32 cellular contexts compared by ENCODE assay signal in the genomic region with DNA sequence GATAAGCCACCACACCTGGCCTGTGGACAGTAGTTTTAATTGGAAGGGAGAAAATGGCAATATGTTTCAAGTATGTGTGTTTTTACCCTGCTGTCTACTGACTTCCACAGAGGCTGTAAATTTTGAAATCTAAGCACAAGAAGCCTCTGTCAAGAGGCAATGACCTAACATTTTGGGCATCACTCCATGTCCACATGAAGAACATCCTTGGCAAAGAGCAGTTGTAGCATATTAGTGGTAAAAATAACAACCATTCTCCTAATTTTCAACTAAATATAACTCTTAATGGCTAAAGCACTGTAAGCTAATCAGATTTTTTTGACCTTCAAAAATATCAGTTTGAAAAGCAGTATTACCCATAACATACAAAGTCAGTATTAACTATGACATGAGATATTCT.
DNase-seq lines count a peak whose midpoint lies in the region; ATAC-seq and TF ChIP-seq lines count a peak whose summit lies in the region.
"Had no signal": no experiment of that assay in that cellular context is flagged by ENCODE, and none has a peak within 500 bp of the region (broad histone marks: within the 10 kb centered on the region; RNA-seq: fewer than 3 reads in every experiment).

No MANE protein-coding gene starts in this region.

- H3K9me3 Mint-ChIP-seq in chondrocyte (ENCODE audit: low read depth), result peaks cover 4% of the 10 kb centered on the region
- H3K9me3 Mint-ChIP-seq: activated naive CD4-positive, alpha-beta T cell treated with anti-CD3 and anti-CD28 coated beads, Interleukin-2, amount 10 ng/mL, durations not matched to agents 7 days and 5 days had no signal

- H3K9me3 ChIP-seq in heart left ventricle, result peaks cover 0 to 1% (median 0%) of the 10 kb centered on the region in 12 donors
- H3K9me3 ChIP-seq: A549, BE2C, right lobe of liver, SJSA1, thoracic aorta, uterus had no signal

- peaks cover 17% of the 10 kb centered on the region for H3K4me1 Mint-ChIP-seq in chondrocyte (ENCODE audit: low read depth)
- H3K4me1 Mint-ChIP-seq: activated naive CD4-positive, alpha-beta T cell treated with anti-CD3 and anti-CD28 coated beads, Interleukin-2, amount 10 ng/mL, durations not matched to agents 7 days and 5 days; CD8-positive, alpha-beta memory T cell; endodermal cell had no signal

- H3K4me3 Mint-ChIP-seq in chondrocyte (ENCODE audit: unreplicated experiment), result no peak overlapping the region
- H3K4me3 Mint-ChIP-seq: activated naive CD4-positive, alpha-beta T cell treated with anti-CD3 and anti-CD28 coated beads, Interleukin-2, amount 10 ng/mL, durations not matched to agents 7 days and 5 days; CD8-positive, alpha-beta memory T cell; endodermal cell; stimulated activated memory B cell treated with anti-CD40 and anti-IgM and Interleukin-4, amounts not matched to agents 10 μg/mL and 1 μg/mL and 100 μg/mL, for 72 hours had no signal

- no peaks in the 10 kb centered on the region for H3K27me3 Mint-ChIP-seq in chondrocyte (ENCODE audit: low read depth)
- H3K27me3 Mint-ChIP-seq: stimulated activated memory B cell treated with anti-CD40 and anti-IgM and Interleukin-4, amounts not matched to agents 10 μg/mL and 1 μg/mL and 100 μg/mL, for 72 hours had no signal

- no peak overlapping the region for H3K27ac Mint-ChIP-seq in chondrocyte (ENCODE audit: unreplicated experiment)
- H3K27ac Mint-ChIP-seq: activated naive CD4-positive, alpha-beta T cell treated with anti-CD3 and anti-CD28 coated beads, Interleukin-2, amount 10 ng/mL, durations not matched to agents 7 days and 5 days; CD8-positive, alpha-beta memory T cell; endodermal cell; stimulated activated memory B cell treated with anti-CD40 and anti-IgM and Interleukin-4, amounts not matched to agents 10 μg/mL and 1 μg/mL and 100 μg/mL, for 72 hours had no signal

- no peak for TF ChIP-seq POLR2A in heart left ventricle (IDR thresholded peaks at IDR 0.05)

- H3K36me3 ChIP-seq in heart left ventricle, result no peaks in the 10 kb centered on the region
- H3K36me3 ChIP-seq: BE2C, breast epithelium, right lobe of liver, SJSA1, thoracic aorta, uterus had no signal

- no peak for DNase-seq in Right ventricle myocardium superior
- DNase-seq in cardiac septum (ENCODE audit: low spot score), result no peak
- DNase-seq in heart left ventricle, result no peak
- peak; percentile 62 for DNase-seq in myocyte (ENCODE audit: low read depth)
- DNase-seq in islet precursor cell, result no peak
- DNase-seq in chondrocyte (ENCODE audit: low spot score), result no peak
- DNase-seq in NK-92 treated with Interleukin-12 subunit alpha and Interleukin-12 subunit beta, amount 100 ng/mL, for 24 hours (lab: John Stamatoyannopoulos, UW), result no peak
- DNase-seq in NCI-H1694 (lab: John Stamatoyannopoulos, UW), result no peak
- DNase-seq: activated CD4-positive, alpha-beta T cell treated with anti-CD3 and anti-CD28 coated beads, Interleukin-2, amount 50 U/mL, for 4 hours; activated CD4-positive, CD25-positive, alpha-beta regulatory T cell; activated CD8-positive, alpha-beta memory T cell treated with anti-CD3 and anti-CD28 coated beads, Interleukin-2, amount 50 U/mL, for 48 hours; activated naive CD4-positive, alpha-beta T cell treated with anti-CD3 and anti-CD28 coated beads, Interleukin-2, amount 10 ng/mL, durations not matched to agents 7 days and 5 days; BE2C; CD8-positive, alpha-beta memory T cell; DMS153; endodermal cell; HCEC 1CT; NCI-H1105; NCI-H2029; NCI-H524 treated with DMSO at 0.1 percent for 48 hours; right lobe of liver; stimulated activated CD4-positive, alpha-beta T cell treated with anti-CD3 and anti-CD28 coated beads, Interleukin-4, amount 100 ng/mL, for 4 hours; T-helper 1 cell; uterus had no signal

- no peaks in the 10 kb centered on the region for H3K27me3 ChIP-seq in heart left ventricle
- H3K27me3 ChIP-seq: BE2C, breast epithelium, right lobe of liver, SJSA1, uterus had no signal

- intact Hi-C loops in Right ventricle myocardium superior (cut with DNase I) (no loop called here), cardiac septum (cut with DNase I) (no loop called here), heart left ventricle (cut with DNase I) (no loop called here)

- peak overlapping the region in 3 of 12 donors; percentile 2 to 44 (median 17) for H3K27ac ChIP-seq in heart left ventricle
- H3K27ac ChIP-seq: A549, breast epithelium, parathyroid adenoma, SJSA1, thoracic aorta, uterus had no signal

- peaks cover 0 to 34% (median 9%) of the 10 kb centered on the region in 12 donors for H3K4me1 ChIP-seq in heart left ventricle
- H3K4me1 ChIP-seq: A549, BE2C, breast epithelium, parathyroid adenoma, SJSA1, uterus had no signal

- ATAC-seq in Right ventricle myocardium superior (ENCODE audit: poor library complexity) (peak; percentile 87), heart left ventricle (peak; percentile 62 to 78 (median 66))
- ATAC-seq: A549; esophagus mucosa; right lobe of liver; stimulated activated memory B cell treated with anti-CD40 and anti-IgM and Interleukin-4, amounts not matched to agents 10 μg/mL and 1 μg/mL and 100 μg/mL, for 72 hours had no signal

- H3K4me3 ChIP-seq in heart left ventricle, result no peak overlapping the region
- H3K4me3 ChIP-seq: A549, breast epithelium, lung, right lobe of liver, SJSA1, thoracic aorta, uterus had no signal

- H3K36me3 Mint-ChIP-seq in chondrocyte (ENCODE audit: low read depth), result no peaks in the 10 kb centered on the region
- H3K36me3 Mint-ChIP-seq: activated naive CD4-positive, alpha-beta T cell treated with anti-CD3 and anti-CD28 coated beads, Interleukin-2, amount 10 ng/mL, durations not matched to agents 7 days and 5 days had no signal

- no peak for TF ChIP-seq CTCF in heart left ventricle (IDR thresholded peaks at IDR 0.05)
- TF ChIP-seq CTCF in chondrocyte (IDR thresholded peaks at IDR 0.05), result no peak
